Comparison of ENCODE assay signal across 20 cellular contexts in genomic region chr17:64533784-64534183, GRCh38. TPM values are rescaled to one million over a fixed set of nuclear protein-coding genes. Genes with fewer than 3 reads are reported as not detected.
A peak's percentile ranks its signal among the peaks of the same experiment; 100 is the strongest.
DNase-seq lines count a peak whose midpoint lies in the region; ATAC-seq, FAIRE-seq and TF ChIP-seq lines count a peak whose summit lies in the region.
"Had no signal": no experiment of that assay in that cellular context is flagged by ENCODE, and none has a peak within 500 bp of the region (broad histone marks: within the 10 kb centered on the region; RNA-seq: fewer than 3 reads in every experiment).

No MANE protein-coding gene starts in this region.

- no peak for FAIRE-seq in HepG2 (lab: Jason Lieb, UNC)

- peaks cover 28 to 85% of the 10 kb centered on the region in 2 experiments for H3K36me3 ChIP-seq in HepG2 (replicated peaks in 1 of 2; ENCODE audit: control insufficient read depth in 1 of 2, insufficient read depth in 2 of 2, low read length in 2 of 2)
- peaks cover 7 to 91% (median 49%) of the 10 kb centered on the region in 4 donors for H3K36me3 ChIP-seq in right lobe of liver
- no peaks in the 10 kb centered on the region for H3K36me3 ChIP-seq in testis (ENCODE audit: low read depth, missing control alignments)

- ATAC-seq in HepG2 (no peak), right lobe of liver (no peak), left colon (peak; percentile 5), HG02970 (IDR thresholded peaks at IDR 0.05; ENCODE audit: low FRiP score, unreplicated experiment) (no peak)
- ATAC-seq: body of pancreas, GM23338, right cardiac atrium had no signal

- TF ChIP-seq RAD21 in HepG2 (CRISPR knock-in tag; IDR thresholded peaks at IDR 0.05), result no peak

- CTCF ChIA-PET in HepG2 (lab: Yijun Ruan, JAX; ENCODE audit: low intra/inter-chr PET ratio, low total read pairs), result no interaction called here

- H3K4me2 ChIP-seq in HepG2 (ENCODE audit: low read depth, low read length), result no peak overlapping the region
- H3K4me2 ChIP-seq: GM23338, PC-9 had no signal

- TF ChIP-seq POLR2A in HepG2 (IDR thresholded peaks at IDR 0.05; ENCODE audit: insufficient read depth in 1 of 2, low read depth in 2 of 2, low read length in 2 of 2) (no peak), right lobe of liver (IDR thresholded peaks at IDR 0.05) (no peak), testis (IDR thresholded peaks at IDR 0.05) (no peak)

- TF ChIP-seq CTCF in HepG2 (CRISPR knock-in tag; IDR thresholded peaks at IDR 0.05) (no peak), right lobe of liver (IDR thresholded peaks at IDR 0.05) (no peak), VCaP (conservative IDR thresholded peaks at IDR 0.05) (no peak), testis (IDR thresholded peaks at IDR 0.05) (no peak)

- H3K9me3 ChIP-seq in HepG2 (ENCODE audit: low read length), result no peaks in the 10 kb centered on the region
- no peaks in the 10 kb centered on the region for H3K9me3 ChIP-seq in right lobe of liver
- no peaks in the 10 kb centered on the region for H3K9me3 ChIP-seq in testis
- H3K9me3 ChIP-seq: body of pancreas, colonic mucosa, vagina had no signal

- H4K20me1 ChIP-seq in HepG2 (ENCODE audit: insufficient read depth, low read length), result no peaks in the 10 kb centered on the region

- BruUV-seq in HepG2 (replicated peaks; lab: Mats Ljungman, UMichigan), result no TSS peak

- WGBS in HepG2 (ENCODE audit: low lambda C conversion rate), result 95% methylated on average over 2 of the region's 2 CpGs
- 84% methylated on average over 2 of the region's 2 CpGs for WGBS in right lobe of liver (ENCODE audit: insufficient coverage, low coverage, low lambda C conversion rate, missing lambda C conversion rate)
- 26 to 42% methylated on average over 2 of the region's 2 CpGs for WGBS in testis, 2 donors

- no peak for DNase-seq in HepG2 (ENCODE audit: low spot score)
- no peak for DNase-seq in right lobe of liver
- DNase-seq in left colon, result no peak
- DNase-seq in testis, result no peak
- no peak for DNase-seq in amniotic stem cell (lab: John Stamatoyannopoulos, UW)
- no peak for DNase-seq in inferior parietal cortex (ENCODE audit: extremely low spot score)
- DNase-seq: activated CD8-positive, alpha-beta memory T cell treated with anti-CD3 and anti-CD28 coated beads for 24 hours; activated effector memory CD4-positive, alpha-beta T cell treated with anti-CD3 and anti-CD28 coated beads, Interleukin-2, amount 50 U/mL, for 16 hours; body of pancreas; colonic mucosa; hypothalamus; NCI-H146; NCI-H82; nucleus accumbens; right cardiac atrium had no signal

- H3K27ac ChIP-seq in HepG2 (ENCODE audit: extremely low read length, insufficient read depth, low read length), result no peak overlapping the region
- H3K27ac ChIP-seq in right lobe of liver, result no peak overlapping the region
- peak overlapping the region; percentile 85; the same call in 1 of the 2 replicates for H3K27ac ChIP-seq in VCaP
- peak overlapping the region; percentile 28 to 34 for H3K27ac ChIP-seq in testis
- H3K27ac ChIP-seq: body of pancreas, colonic mucosa, PC-9, vagina had no signal

- H3K27me3 ChIP-seq in HepG2 (ENCODE audit: control insufficient read depth in 1 of 2, insufficient read depth in 2 of 2, low read length in 2 of 2), result no peaks in the 10 kb centered on the region
- no peaks in the 10 kb centered on the region for H3K27me3 ChIP-seq in right lobe of liver
- H3K27me3 ChIP-seq in testis, result no peaks in the 10 kb centered on the region
- H3K27me3 ChIP-seq: body of pancreas, colonic mucosa, vagina had no signal

- H3K9ac ChIP-seq in HepG2 (ENCODE audit: insufficient read depth, low read depth, low read length), result no peak overlapping the region

- no peaks in the 10 kb centered on the region for H3K4me1 ChIP-seq in HepG2 (ENCODE audit: insufficient read depth, low read length)
- no peaks in the 10 kb centered on the region for H3K4me1 ChIP-seq in right lobe of liver
- peaks cover 23% of the 10 kb centered on the region for H3K4me1 ChIP-seq in testis
- H3K4me1 ChIP-seq: body of pancreas, colonic mucosa, vagina had no signal

- no peaks in the 10 kb centered on the region for H3K79me2 ChIP-seq in HepG2 (ENCODE audit: insufficient read depth, low read length)

- H2AFZ ChIP-seq in HepG2 (ENCODE audit: low read length), result no peak overlapping the region
- H2AFZ ChIP-seq: GM23338, PC-9 had no signal

- in situ Hi-C loops in HepG2 (cut with HindIII; ENCODE audit: extremely low pct_ligation_motif_present, low pct_unique_long_range_greater_than_20kb), result loop anchor here (25.0 kb wide), 1 partner anchor 104 kb away; no protein-coding TSS in a partner anchor

- H3K4me3 ChIP-seq in HepG2 (replicated peaks in 1 of 3; ENCODE audit: insufficient read depth in 1 of 3, low read depth in 2 of 3, low read length in 3 of 3), result no peak overlapping the region
- no peak overlapping the region for H3K4me3 ChIP-seq in right lobe of liver
- H3K4me3 ChIP-seq in testis, result no peak overlapping the region
- H3K4me3 ChIP-seq: body of pancreas, colonic mucosa, GM23338, PC-9, vagina had no signal

- TF ChIP-seq EP300 in HepG2 (IDR thresholded peaks at IDR 0.05; ENCODE audit: low read depth in 2 of 2, low read length in 2 of 2), result no peak
- no peak for TF ChIP-seq EP300 in HepG2 (CRISPR knock-in tag; IDR thresholded peaks at IDR 0.05; ENCODE audit: borderline replicate concordance)

- intact Hi-C loops in HepG2 (cut with micrococcal nuclease; ENCODE audit: unreplicated experiment), result loop anchor here (5.0 to 10.0 kb wide), 2 partner anchors 114 to 201 kb away; no protein-coding TSS in a partner anchor
- intact Hi-C loops in right lobe of liver (cut with DNase I), result no loop called here
- intact Hi-C loops in left colon (cut with DNase I, micrococcal nuclease), result loop anchor here in 1 of 2 donors (10.0 kb wide), 1 partner anchor 111 kb away; no protein-coding TSS in a partner anchor
- intact Hi-C loops in testis (cut with DNase I; ENCODE audit: low total_unique reads), result no loop called here

- POLR2A ChIA-PET in HepG2 (lab: Yijun Ruan, JAX), result interaction anchor here (1.1 to 1.5 kb wide), 4 partner anchors 8 to 35 kb away, joined by 3 to 5 read pairs (median 4); partner anchors contain the start of gene CEP95

RNA-seq across cellular contexts. Expression of gene CEP95, which starts 27.0 kb away (rescaled TPM):
- 31.9 and 68.8 TPM in 2 replicates for total RNA-seq in HepG2 (2016; rRNA removed; fragmentation: Illumina TruSeq; extraction: Trizol)
- 28.2 and 32.1 TPM in 2 replicates for total RNA-seq in HepG2 (2016; cell fraction: cytosol; rRNA removed; fragmentation: Illumina TruSeq; extraction: Trizol; ENCODE audit: low read depth)
- 34.8 and 63.6 TPM in 2 replicates for total RNA-seq in HepG2 (2016; cell fraction: insoluble cytoplasmic fraction; rRNA removed; fragmentation: Illumina TruSeq; extraction: Trizol)
- 29.6 and 34.9 TPM in 2 replicates for total RNA-seq in HepG2 (2016; cell fraction: membrane; rRNA removed; fragmentation: Illumina TruSeq; extraction: Trizol)
- total RNA-seq in HepG2 (2016; cell fraction: nucleus; rRNA removed; fragmentation: Illumina TruSeq; extraction: Trizol), result 128 and 149 TPM in 2 replicates
- polyA plus RNA-seq in HepG2 (2011; rRNA removed), result 58.6 and 65.9 TPM in 2 replicates
- 11.6 and 14.3 TPM in 2 replicates for polyA plus RNA-seq in HepG2 (2011; cell fraction: cytosol; rRNA removed)
- 128 and 136 TPM in 2 replicates for polyA plus RNA-seq in HepG2 (2011; cell fraction: nucleus; rRNA removed)
- polyA plus RNA-seq in HepG2 (2012), result 42.4 and 43.9 TPM in 2 replicates
- polyA plus RNA-seq in HepG2 (2016; cell fraction: cytosol; fragmentation: Illumina TruSeq; extraction: Trizol; ENCODE audit: low read depth), result 9.9 and 10.0 TPM in 2 replicates
- polyA plus RNA-seq in HepG2 (2016; cell fraction: insoluble cytoplasmic fraction; fragmentation: Illumina TruSeq; extraction: Trizol; ENCODE audit: low read depth), result 31.3 and 31.7 TPM in 2 replicates
- polyA plus RNA-seq in HepG2 (2016; cell fraction: membrane; fragmentation: Illumina TruSeq; extraction: Trizol; ENCODE audit: low read depth), result 16.6 and 17.0 TPM in 2 replicates
- polyA plus RNA-seq in HepG2 (2016; cell fraction: nucleus; fragmentation: Illumina TruSeq; extraction: Trizol; ENCODE audit: insufficient read depth, low read depth), result 274 and 290 TPM in 2 replicates
- polyA minus RNA-seq in HepG2 (2011; rRNA and poly(A)+ RNA removed; ENCODE audit: low replicate concordance), result 37.3 and 40.5 TPM in 2 replicates
- 13.0 and 13.9 TPM in 2 replicates for polyA minus RNA-seq in HepG2 (2011; cell fraction: cytosol; rRNA and poly(A)+ RNA removed)
- polyA minus RNA-seq in HepG2 (2011; cell fraction: nucleus; rRNA and poly(A)+ RNA removed), result 201 and 240 TPM in 2 replicates
- 10 to 100 TPM; 11.0 to 27.6 (median 14.0) TPM for total RNA-seq in right lobe of liver
- total RNA-seq in left colon, result 10 to 100 TPM; 31.9 to 35.0 TPM
- 10 to 100 TPM; 73.6 to 93.5 TPM for total RNA-seq in testis
- 54.1 TPM for polyA plus RNA-seq in testis (ENCODE audit: insufficient read depth, low read depth, low replicate concordance)

RNA-seq across cellular contexts. Expression of gene DDX5, which starts 27.7 kb away (rescaled TPM):
- total RNA-seq in HepG2 (2016; rRNA removed; fragmentation: Illumina TruSeq; extraction: Trizol) (503 and 539 TPM in 2 replicates), right lobe of liver (100 to 1,000 TPM; 218 to 431 (median 344) TPM), left colon (100 to 1,000 TPM; 445 to 466 TPM), testis (100 to 1,000 TPM; 557 to 697 TPM)
- 84.1 and 89.7 TPM in 2 replicates for total RNA-seq in HepG2 (2016; cell fraction: cytosol; rRNA removed; fragmentation: Illumina TruSeq; extraction: Trizol; ENCODE audit: low read depth)
- total RNA-seq in HepG2 (2016; cell fraction: insoluble cytoplasmic fraction; rRNA removed; fragmentation: Illumina TruSeq; extraction: Trizol), result 489 and 528 TPM in 2 replicates
- total RNA-seq in HepG2 (2016; cell fraction: membrane; rRNA removed; fragmentation: Illumina TruSeq; extraction: Trizol), result 116 and 157 TPM in 2 replicates
- 878 and 919 TPM in 2 replicates for total RNA-seq in HepG2 (2016; cell fraction: nucleus; rRNA removed; fragmentation: Illumina TruSeq; extraction: Trizol)
- polyA plus RNA-seq in HepG2 (2011; rRNA removed) (622 and 684 TPM in 2 replicates), testis (ENCODE audit: insufficient read depth, low read depth, low replicate concordance) (516 TPM)
- 569 and 613 TPM in 2 replicates for polyA plus RNA-seq in HepG2 (2011; cell fraction: cytosol; rRNA removed)
- polyA plus RNA-seq in HepG2 (2011; cell fraction: nucleus; rRNA removed), result 1,237 and 1,431 TPM in 2 replicates
- polyA plus RNA-seq in HepG2 (2012), result 388 and 421 TPM in 2 replicates
- 39.4 and 49.0 TPM in 2 replicates for polyA plus RNA-seq in HepG2 (2016; cell fraction: cytosol; fragmentation: Illumina TruSeq; extraction: Trizol; ENCODE audit: low read depth)
- polyA plus RNA-seq in HepG2 (2016; cell fraction: insoluble cytoplasmic fraction; fragmentation: Illumina TruSeq; extraction: Trizol; ENCODE audit: low read depth), result 620 and 627 TPM in 2 replicates
- polyA plus RNA-seq in HepG2 (2016; cell fraction: membrane; fragmentation: Illumina TruSeq; extraction: Trizol; ENCODE audit: low read depth), result 60.1 and 80.5 TPM in 2 replicates
- 1,021 and 1,036 TPM in 2 replicates for polyA plus RNA-seq in HepG2 (2016; cell fraction: nucleus; fragmentation: Illumina TruSeq; extraction: Trizol; ENCODE audit: insufficient read depth, low read depth)
- polyA minus RNA-seq in HepG2 (2011; rRNA and poly(A)+ RNA removed; ENCODE audit: low replicate concordance), result 1,158 and 1,526 TPM in 2 replicates
- polyA minus RNA-seq in HepG2 (2011; cell fraction: cytosol; rRNA and poly(A)+ RNA removed), result 501 and 518 TPM in 2 replicates
- 2,012 and 2,066 TPM in 2 replicates for polyA minus RNA-seq in HepG2 (2011; cell fraction: nucleus; rRNA and poly(A)+ RNA removed)

RNA-seq across cellular contexts. Expression of gene POLG2, which starts 36.9 kb away (rescaled TPM):
- total RNA-seq in HepG2 (2016; rRNA removed; fragmentation: Illumina TruSeq; extraction: Trizol), result 16.2 and 25.5 TPM in 2 replicates
- total RNA-seq in HepG2 (2016; cell fraction: cytosol; rRNA removed; fragmentation: Illumina TruSeq; extraction: Trizol; ENCODE audit: low read depth), result 6.2 and 6.5 TPM in 2 replicates
- total RNA-seq in HepG2 (2016; cell fraction: insoluble cytoplasmic fraction; rRNA removed; fragmentation: Illumina TruSeq; extraction: Trizol), result 17.1 and 25.1 TPM in 2 replicates
- total RNA-seq in HepG2 (2016; cell fraction: membrane; rRNA removed; fragmentation: Illumina TruSeq; extraction: Trizol), result 4.8 and 7.5 TPM in 2 replicates
- total RNA-seq in HepG2 (2016; cell fraction: nucleus; rRNA removed; fragmentation: Illumina TruSeq; extraction: Trizol), result 40.2 and 43.9 TPM in 2 replicates
- 19.6 and 21.1 TPM in 2 replicates for polyA plus RNA-seq in HepG2 (2011; rRNA removed)
- polyA plus RNA-seq in HepG2 (2011; cell fraction: cytosol; rRNA removed), result 7.1 and 7.7 TPM in 2 replicates
- 33.9 and 48.5 TPM in 2 replicates for polyA plus RNA-seq in HepG2 (2011; cell fraction: nucleus; rRNA removed)
- polyA plus RNA-seq in HepG2 (2012), result 20.6 and 26.0 TPM in 2 replicates
- polyA plus RNA-seq in HepG2 (2016; cell fraction: cytosol; fragmentation: Illumina TruSeq; extraction: Trizol; ENCODE audit: low read depth), result 1.7 and 1.9 TPM in 2 replicates
- 15.7 and 18.4 TPM in 2 replicates for polyA plus RNA-seq in HepG2 (2016; cell fraction: insoluble cytoplasmic fraction; fragmentation: Illumina TruSeq; extraction: Trizol; ENCODE audit: low read depth)
- polyA plus RNA-seq in HepG2 (2016; cell fraction: membrane; fragmentation: Illumina TruSeq; extraction: Trizol; ENCODE audit: low read depth), result 2.1 and 3.4 TPM in 2 replicates
- polyA plus RNA-seq in HepG2 (2016; cell fraction: nucleus; fragmentation: Illumina TruSeq; extraction: Trizol; ENCODE audit: insufficient read depth, low read depth), result 81.7 and 89.2 TPM in 2 replicates
- polyA minus RNA-seq in HepG2 (2011; rRNA and poly(A)+ RNA removed; ENCODE audit: low replicate concordance), result 8.5 and 12.3 TPM in 2 replicates
- polyA minus RNA-seq in HepG2 (2011; cell fraction: cytosol; rRNA and poly(A)+ RNA removed), result 3.9 and 5.4 TPM in 2 replicates
- polyA minus RNA-seq in HepG2 (2011; cell fraction: nucleus; rRNA and poly(A)+ RNA removed), result 61.8 and 78.0 TPM in 2 replicates
- total RNA-seq in right lobe of liver, result 1 to 10 TPM; 2.9 to 9.2 (median 5.5) TPM
- total RNA-seq in left colon, result 10 to 100 TPM in 1 of 2 donors, 1 to 10 TPM in 1; 9.4 to 10.4 TPM
- 10 to 100 TPM; 19.0 to 29.7 TPM for total RNA-seq in testis
- 47.1 TPM for polyA plus RNA-seq in testis (ENCODE audit: insufficient read depth, low read depth, low replicate concordance)

Comparison
In these comparisons a context has a peak if more than half of its experiments do, and no peak if none do; other contexts are left out.
1. H3K27ac ChIP-seq: peak in VCaP (single experiment) and testis (2 of 2); none in HepG2 (single experiment) and right lobe of liver (0 of 3).